In the genomic region with DNA sequence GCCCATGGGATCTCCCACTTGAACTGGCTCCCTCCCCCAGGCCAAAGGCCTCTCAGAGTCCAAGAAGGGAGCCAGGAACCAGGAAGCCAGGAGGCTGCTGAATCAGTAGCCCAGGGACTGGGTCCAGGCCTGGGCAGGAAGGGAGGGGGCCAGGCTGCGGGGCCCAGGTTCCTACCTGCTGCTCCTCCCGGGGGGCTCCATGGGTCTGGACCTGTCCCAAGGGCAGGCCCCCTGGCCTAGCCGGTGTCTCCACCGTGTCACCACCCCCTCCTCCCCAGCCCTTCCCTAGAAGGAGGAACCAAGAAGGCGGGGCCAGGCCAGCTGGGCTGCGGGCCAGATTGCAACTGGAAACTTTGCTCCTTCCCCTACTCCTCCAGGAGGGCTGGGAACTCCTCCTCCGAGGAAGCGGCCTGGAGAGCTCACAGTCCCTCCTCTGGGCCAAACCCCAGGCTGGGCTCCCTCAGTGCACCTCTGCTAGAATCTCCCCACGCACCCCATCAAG, we compare ENCODE assay signal across 1 cellular context.
A peak's percentile ranks its signal among the peaks of the same experiment; 100 is the strongest.
TF ChIP-seq lines count a peak whose summit lies in the region.

Gene IQSEC2 (minus strand): TSS at position 264 of the 502 bp plus-strand sequence.

TF ChIP-seq in SK-N-SH, 30 proteins besides CTCF, POLR2A, EP300 and RAD21 (continued from another document):
- TF ChIP-seq, protein P1, sequence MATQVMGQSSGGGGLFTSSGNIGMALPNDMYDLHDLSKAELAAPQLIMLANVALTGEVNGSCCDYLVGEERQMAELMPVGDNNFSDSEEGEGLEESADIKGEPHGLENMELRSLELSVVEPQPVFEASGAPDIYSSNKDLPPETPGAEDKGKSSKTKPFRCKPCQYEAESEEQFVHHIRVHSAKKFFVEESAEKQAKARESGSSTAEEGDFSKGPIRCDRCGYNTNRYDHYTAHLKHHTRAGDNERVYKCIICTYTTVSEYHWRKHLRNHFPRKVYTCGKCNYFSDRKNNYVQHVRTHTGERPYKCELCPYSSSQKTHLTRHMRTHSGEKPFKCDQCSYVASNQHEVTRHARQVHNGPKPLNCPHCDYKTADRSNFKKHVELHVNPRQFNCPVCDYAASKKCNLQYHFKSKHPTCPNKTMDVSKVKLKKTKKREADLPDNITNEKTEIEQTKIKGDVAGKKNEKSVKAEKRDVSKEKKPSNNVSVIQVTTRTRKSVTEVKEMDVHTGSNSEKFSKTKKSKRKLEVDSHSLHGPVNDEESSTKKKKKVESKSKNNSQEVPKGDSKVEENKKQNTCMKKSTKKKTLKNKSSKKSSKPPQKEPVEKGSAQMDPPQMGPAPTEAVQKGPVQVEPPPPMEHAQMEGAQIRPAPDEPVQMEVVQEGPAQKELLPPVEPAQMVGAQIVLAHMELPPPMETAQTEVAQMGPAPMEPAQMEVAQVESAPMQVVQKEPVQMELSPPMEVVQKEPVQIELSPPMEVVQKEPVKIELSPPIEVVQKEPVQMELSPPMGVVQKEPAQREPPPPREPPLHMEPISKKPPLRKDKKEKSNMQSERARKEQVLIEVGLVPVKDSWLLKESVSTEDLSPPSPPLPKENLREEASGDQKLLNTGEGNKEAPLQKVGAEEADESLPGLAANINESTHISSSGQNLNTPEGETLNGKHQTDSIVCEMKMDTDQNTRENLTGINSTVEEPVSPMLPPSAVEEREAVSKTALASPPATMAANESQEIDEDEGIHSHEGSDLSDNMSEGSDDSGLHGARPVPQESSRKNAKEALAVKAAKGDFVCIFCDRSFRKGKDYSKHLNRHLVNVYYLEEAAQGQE (IDR thresholded peaks at IDR 0.05; ENCODE audit: low read depth, low read length), result no peak
- TF ChIP-seq MEF2A (IDR thresholded peaks at IDR 0.05; ENCODE audit: borderline replicate concordance, low read depth) (no peak), JUND (IDR thresholded peaks at IDR 0.05) (no peak), RXRA (IDR thresholded peaks at IDR 0.05; ENCODE audit: borderline replicate concordance, low read depth) (no peak; the same call in 1 of the 2 replicates), TCF12 (IDR thresholded peaks at IDR 0.05) (peak; percentile 16; the same call in 1 of the 2 replicates), RCOR1 (IDR thresholded peaks at IDR 0.05; ENCODE audit: low read length) (no peak), SIN3A (IDR thresholded peaks at IDR 0.05; ENCODE audit: borderline replicate concordance, low read depth, low read length) (no peak), NRF1 (IDR thresholded peaks at IDR 0.05; ENCODE audit: low read depth, low read length) (no peak), FOXM1 (IDR thresholded peaks at IDR 0.05; ENCODE audit: low read depth) (no peak), USF2 (IDR thresholded peaks at IDR 0.05; ENCODE audit: borderline replicate concordance, low read depth, low read length) (no peak), POLR2AphosphoS5 (IDR thresholded peaks at IDR 0.05; ENCODE audit: low read depth, low read length) (peak; percentile 23; the same call in 1 of the 2 replicates), TEAD4 (IDR thresholded peaks at IDR 0.05; ENCODE audit: borderline replicate concordance, insufficient read depth) (no peak), EZH2phosphoT487 (IDR thresholded peaks at IDR 0.05; ENCODE audit: borderline replicate concordance, low read depth) (no peak), RFX5 (IDR thresholded peaks at IDR 0.05; ENCODE audit: low read length) (no peak), FOXJ3 (CRISPR knock-in tag; IDR thresholded peaks at IDR 0.05) (no peak), FOSL2 (IDR thresholded peaks at IDR 0.05; ENCODE audit: borderline replicate concordance, low read depth) (no peak), SMC3 (IDR thresholded peaks at IDR 0.05; ENCODE audit: low read depth, low read length) (no peak), ELF1 (IDR thresholded peaks at IDR 0.05) (peak; percentile 70; the same call in 1 of the 2 replicates), MXI1 (IDR thresholded peaks at IDR 0.05; ENCODE audit: low read depth, low read length) (no peak)
- TF ChIP-seq, protein P2, sequence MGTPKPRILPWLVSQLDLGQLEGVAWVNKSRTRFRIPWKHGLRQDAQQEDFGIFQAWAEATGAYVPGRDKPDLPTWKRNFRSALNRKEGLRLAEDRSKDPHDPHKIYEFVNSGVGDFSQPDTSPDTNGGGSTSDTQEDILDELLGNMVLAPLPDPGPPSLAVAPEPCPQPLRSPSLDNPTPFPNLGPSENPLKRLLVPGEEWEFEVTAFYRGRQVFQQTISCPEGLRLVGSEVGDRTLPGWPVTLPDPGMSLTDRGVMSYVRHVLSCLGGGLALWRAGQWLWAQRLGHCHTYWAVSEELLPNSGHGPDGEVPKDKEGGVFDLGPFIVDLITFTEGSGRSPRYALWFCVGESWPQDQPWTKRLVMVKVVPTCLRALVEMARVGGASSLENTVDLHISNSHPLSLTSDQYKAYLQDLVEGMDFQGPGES (IDR thresholded peaks at IDR 0.05; ENCODE audit: low read depth, low read length), result no peak
